ENCODE assay signal across 21 cellular contexts in the genomic region with DNA sequence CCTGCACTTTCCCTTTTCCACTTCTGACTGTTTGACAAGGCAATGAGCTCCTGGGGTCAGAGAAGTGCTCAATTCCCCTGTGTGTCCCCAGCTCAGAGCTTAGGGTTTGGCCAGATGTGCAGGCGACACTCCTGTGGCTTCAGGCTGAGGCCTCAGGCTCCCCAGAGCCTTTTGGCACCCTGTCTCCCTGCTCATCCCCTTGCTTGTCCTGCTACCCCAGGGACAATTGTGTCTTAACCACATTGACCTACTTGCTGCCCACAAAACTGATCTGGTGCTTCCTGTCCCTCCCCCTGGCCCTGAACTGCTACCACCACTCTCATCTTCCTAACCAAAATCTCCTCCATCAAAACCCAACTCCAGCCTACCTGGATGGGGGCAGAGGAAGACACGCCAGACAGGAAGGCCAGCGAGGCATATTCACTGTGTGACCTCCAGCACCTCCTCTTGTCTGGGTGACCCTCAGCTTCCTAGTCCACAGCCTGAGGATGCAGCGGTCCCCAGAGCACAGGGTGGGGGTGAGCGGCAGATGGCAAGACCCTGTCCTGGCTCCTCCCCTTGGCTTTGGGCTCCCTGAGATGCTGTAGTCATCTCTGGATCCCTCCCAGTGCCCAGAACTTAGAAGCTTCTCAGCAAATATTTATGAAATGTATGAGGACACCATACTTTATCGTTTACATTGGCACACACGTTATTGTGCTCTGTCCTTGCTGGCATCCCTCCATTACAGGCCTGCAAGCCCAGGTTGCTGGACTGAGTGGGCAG.
DNase-seq lines count a peak whose midpoint lies in the region; ATAC-seq lines count a peak whose summit lies in the region.
"Had no signal": no experiment of that assay in that cellular context is flagged by ENCODE, and none has a peak within 500 bp of the region (broad histone marks: within the 10 kb centered on the region; RNA-seq: fewer than 3 reads in every experiment).

No MANE protein-coding gene starts in this region.

- peaks cover 20% of the 10 kb centered on the region for H3K4me1 Mint-ChIP-seq in activated naive CD8-positive, alpha-beta T cell treated with anti-CD3 and anti-CD28 coated beads, Interleukin-2, amount 10 ng/mL, durations not matched to agents 7 days and 5 days
- H3K4me1 Mint-ChIP-seq in activated naive CD8-positive, alpha-beta T cell treated with anti-CD3 and anti-CD28 coated beads for 36 hours, result no peaks in the 10 kb centered on the region
- H3K4me1 Mint-ChIP-seq in T-helper 17 cell (peaks cover 28% of the 10 kb centered on the region), immature natural killer cell (peaks cover 25 to 27% of the 10 kb centered on the region in 2 donors)
- peaks cover 16% of the 10 kb centered on the region for H3K4me1 Mint-ChIP-seq in stimulated activated memory B cell treated with anti-CD40 and anti-IgM and Interleukin-4, amounts not matched to agents 10 μg/mL and 1 μg/mL and 100 μg/mL, for 72 hours

- H3K27me3 Mint-ChIP-seq in activated naive CD8-positive, alpha-beta T cell treated with anti-CD3 and anti-CD28 coated beads, Interleukin-2, amount 10 ng/mL, durations not matched to agents 7 days and 5 days, result peaks cover 21% of the 10 kb centered on the region
- H3K27me3 Mint-ChIP-seq in activated naive CD8-positive, alpha-beta T cell treated with anti-CD3 and anti-CD28 coated beads for 36 hours, result peaks cover 4% of the 10 kb centered on the region
- H3K27me3 Mint-ChIP-seq in T-helper 17 cell, result peaks cover 34% of the 10 kb centered on the region
- peaks cover 2 to 10% (median 2%) of the 10 kb centered on the region in 3 donors for H3K27me3 Mint-ChIP-seq in immature natural killer cell (ENCODE audit: low read depth in 3 of 3)
- peaks cover 78% of the 10 kb centered on the region for H3K27me3 Mint-ChIP-seq in stimulated activated memory B cell treated with anti-CD40 and anti-IgM and Interleukin-4, amounts not matched to agents 10 μg/mL and 1 μg/mL and 100 μg/mL, for 72 hours

- H3K4me3 Mint-ChIP-seq in activated naive CD8-positive, alpha-beta T cell treated with anti-CD3 and anti-CD28 coated beads, Interleukin-2, amount 10 ng/mL, durations not matched to agents 7 days and 5 days, result no peak overlapping the region
- no peak overlapping the region for H3K4me3 Mint-ChIP-seq in activated naive CD8-positive, alpha-beta T cell treated with anti-CD3 and anti-CD28 coated beads for 36 hours
- H3K4me3 Mint-ChIP-seq in T-helper 17 cell, result peak overlapping the region; percentile 72
- H3K4me3 Mint-ChIP-seq in immature natural killer cell, result peak overlapping the region; percentile 22 to 71 (median 44)
- no peak overlapping the region for H3K4me3 Mint-ChIP-seq in stimulated activated memory B cell treated with anti-CD40 and anti-IgM and Interleukin-4, amounts not matched to agents 10 μg/mL and 1 μg/mL and 100 μg/mL, for 72 hours
- H3K4me3 Mint-ChIP-seq: activated naive CD4-positive, alpha-beta T cell treated with anti-CD3 and anti-CD28 coated beads, Interleukin-2, amount 10 ng/mL, durations not matched to agents 7 days and 5 days; CD8-positive, alpha-beta T cell had no signal

- DNase-seq in activated naive CD8-positive, alpha-beta T cell treated with anti-CD3 and anti-CD28 coated beads, Interleukin-2, amount 10 ng/mL, durations not matched to agents 7 days and 5 days, result no peak
- no peak for DNase-seq in activated naive CD8-positive, alpha-beta T cell treated with anti-CD3 and anti-CD28 coated beads for 36 hours
- DNase-seq in T-helper 17 cell (no peak), immature natural killer cell (peak; percentile 14 to 24 (median 18)), NCI-H526 (lab: John Stamatoyannopoulos, UW) (no peak), NCI-H2227 (lab: John Stamatoyannopoulos, UW; ENCODE audit: unreplicated experiment) (no peak)
- DNase-seq: activated CD4-positive, alpha-beta T cell treated with anti-CD3 and anti-CD28 coated beads, Interleukin-2, amount 50 U/mL, for 48 hours; activated naive CD4-positive, alpha-beta T cell treated with anti-CD3 and anti-CD28 coated beads, Interleukin-2, amount 10 ng/mL, durations not matched to agents 7 days and 5 days; activated T-cell treated with anti-CD3 and anti-CD28 coated beads, Interleukin-2, amount 50 U/mL, for 1 hour; body of pancreas; CD8-positive, alpha-beta T cell; dermis blood vessel endothelial cell; left lung; NCI-H1105; NCI-H2227 treated with DMSO at 0.1 percent for 48 hours; nucleus accumbens; stimulated activated CD4-positive, alpha-beta T cell treated with anti-CD3 and anti-CD28 coated beads, Interleukin-1b, Interleukin-23, amount 100 ng/mL, for 48 hours had no signal

- no peaks in the 10 kb centered on the region for H3K36me3 Mint-ChIP-seq in activated naive CD8-positive, alpha-beta T cell treated with anti-CD3 and anti-CD28 coated beads, Interleukin-2, amount 10 ng/mL, durations not matched to agents 7 days and 5 days
- H3K36me3 Mint-ChIP-seq in activated naive CD8-positive, alpha-beta T cell treated with anti-CD3 and anti-CD28 coated beads for 36 hours, result no peaks in the 10 kb centered on the region
- H3K36me3 Mint-ChIP-seq in T-helper 17 cell (ENCODE audit: low read depth), result peaks cover 12% of the 10 kb centered on the region
- no peaks in the 10 kb centered on the region for H3K36me3 Mint-ChIP-seq in immature natural killer cell
- H3K36me3 Mint-ChIP-seq in stimulated activated memory B cell treated with anti-CD40 and anti-IgM and Interleukin-4, amounts not matched to agents 10 μg/mL and 1 μg/mL and 100 μg/mL, for 72 hours, result no peaks in the 10 kb centered on the region
- H3K36me3 Mint-ChIP-seq: activated naive CD4-positive, alpha-beta T cell treated with anti-CD3 and anti-CD28 coated beads, Interleukin-2, amount 10 ng/mL, durations not matched to agents 7 days and 5 days; CD8-positive, alpha-beta T cell had no signal

- H3K9me3 Mint-ChIP-seq in activated naive CD8-positive, alpha-beta T cell treated with anti-CD3 and anti-CD28 coated beads, Interleukin-2, amount 10 ng/mL, durations not matched to agents 7 days and 5 days, result no peaks in the 10 kb centered on the region
- no peaks in the 10 kb centered on the region for H3K9me3 Mint-ChIP-seq in activated naive CD8-positive, alpha-beta T cell treated with anti-CD3 and anti-CD28 coated beads for 36 hours
- H3K9me3 Mint-ChIP-seq in immature natural killer cell, result peaks cover 0 to 1% (median 0%) of the 10 kb centered on the region in 6 donors
- H3K9me3 Mint-ChIP-seq in stimulated activated memory B cell treated with anti-CD40 and anti-IgM and Interleukin-4, amounts not matched to agents 10 μg/mL and 1 μg/mL and 100 μg/mL, for 72 hours, result no peaks in the 10 kb centered on the region
- H3K9me3 Mint-ChIP-seq: activated naive CD4-positive, alpha-beta T cell treated with anti-CD3 and anti-CD28 coated beads, Interleukin-2, amount 10 ng/mL, durations not matched to agents 7 days and 5 days; CD8-positive, alpha-beta T cell had no signal

- no peaks in the 10 kb centered on the region for H3K9me3 ChIP-seq in T-helper 17 cell (ENCODE audit: control insufficient read depth, low read length, poor library complexity, severe bottlenecking)
- H3K9me3 ChIP-seq: body of pancreas, left lung had no signal

- POLR2A ChIA-PET in activated naive CD8-positive, alpha-beta T cell treated with anti-CD3 and anti-CD28 coated beads, Interleukin-2, amount 10 ng/mL, durations not matched to agents 7 days and 5 days (lab: Charles Lee), result no interaction called here

- ATAC-seq in activated naive CD8-positive, alpha-beta T cell treated with anti-CD3 and anti-CD28 coated beads, Interleukin-2, amount 10 ng/mL, durations not matched to agents 7 days and 5 days (ENCODE audit: low read depth), result no peak
- ATAC-seq in T-helper 17 cell (peak; percentile 42), esophagus mucosa (no peak)
- ATAC-seq in stimulated activated memory B cell treated with anti-CD40 and anti-IgM and Interleukin-4, amounts not matched to agents 10 μg/mL and 1 μg/mL and 100 μg/mL, for 72 hours, result peak; percentile 29
- ATAC-seq: body of pancreas; CD8-positive, alpha-beta T cell; HCT116; left lung; sciatic nerve had no signal

- peak overlapping the region; percentile 31 for H3K27ac Mint-ChIP-seq in activated naive CD8-positive, alpha-beta T cell treated with anti-CD3 and anti-CD28 coated beads, Interleukin-2, amount 10 ng/mL, durations not matched to agents 7 days and 5 days
- H3K27ac Mint-ChIP-seq in activated naive CD8-positive, alpha-beta T cell treated with anti-CD3 and anti-CD28 coated beads for 36 hours, result no peak overlapping the region
- H3K27ac Mint-ChIP-seq in T-helper 17 cell (no peak overlapping the region), immature natural killer cell (peak overlapping the region in 2 of 6 donors; percentile 7 to 11)
- no peak overlapping the region for H3K27ac Mint-ChIP-seq in stimulated activated memory B cell treated with anti-CD40 and anti-IgM and Interleukin-4, amounts not matched to agents 10 μg/mL and 1 μg/mL and 100 μg/mL, for 72 hours
- H3K27ac Mint-ChIP-seq: activated naive CD4-positive, alpha-beta T cell treated with anti-CD3 and anti-CD28 coated beads, Interleukin-2, amount 10 ng/mL, durations not matched to agents 7 days and 5 days had no signal

Comparison
In these comparisons a context has a peak if more than half of its experiments do, and no peak if none do; other contexts are left out.
1. ATAC-seq: peak in T-helper 17 cell (single experiment) and stimulated activated memory B cell treated with anti-CD40 and anti-IgM and Interleukin-4, amounts not matched to agents 10 μg/mL and 1 μg/mL and 100 μg/mL, for 72 hours (single experiment); none in activated naive CD8-positive, alpha-beta T cell treated with anti-CD3 and anti-CD28 coated beads, Interleukin-2, amount 10 ng/mL, durations not matched to agents 7 days and 5 days (single experiment) and esophagus mucosa (single experiment).
2. DNase-seq: peak in immature natural killer cell (3 of 3); none in activated naive CD8-positive, alpha-beta T cell treated with anti-CD3 and anti-CD28 coated beads, Interleukin-2, amount 10 ng/mL, durations not matched to agents 7 days and 5 days (single experiment), activated naive CD8-positive, alpha-beta T cell treated with anti-CD3 and anti-CD28 coated beads for 36 hours (single experiment), T-helper 17 cell (0 of 3), NCI-H526 (0 of 2) and NCI-H2227 (single experiment).
3. H3K4me3 Mint-ChIP-seq: peak in T-helper 17 cell (single experiment) and immature natural killer cell (5 of 5); none in activated naive CD8-positive, alpha-beta T cell treated with anti-CD3 and anti-CD28 coated beads, Interleukin-2, amount 10 ng/mL, durations not matched to agents 7 days and 5 days (single experiment), activated naive CD8-positive, alpha-beta T cell treated with anti-CD3 and anti-CD28 coated beads for 36 hours (single experiment) and stimulated activated memory B cell treated with anti-CD40 and anti-IgM and Interleukin-4, amounts not matched to agents 10 μg/mL and 1 μg/mL and 100 μg/mL, for 72 hours (single experiment).